ENCODE assay signal across 9 cellular contexts in genomic region chr3:187743195-187744141, GRCh38. TPM values are rescaled to one million over a fixed set of nuclear protein-coding genes. Genes with fewer than 3 reads are reported as not detected.
DNase-seq lines count a peak whose midpoint lies in the region; ATAC-seq, FAIRE-seq and TF ChIP-seq lines count a peak whose summit lies in the region.
"Had no signal": no experiment of that assay in that cellular context is flagged by ENCODE, and none has a peak within 500 bp of the region (broad histone marks: within the 10 kb centered on the region; RNA-seq: fewer than 3 reads in every experiment).

No MANE protein-coding gene starts in this region.

- no peaks in the 10 kb centered on the region for H3K9me3 ChIP-seq in SK-N-SH
- no peaks in the 10 kb centered on the region for H3K9me3 ChIP-seq in T-helper 17 cell (ENCODE audit: control insufficient read depth, low read length, poor library complexity, severe bottlenecking)
- no peaks in the 10 kb centered on the region for H3K9me3 ChIP-seq in breast epithelium
- H3K9me3 ChIP-seq in keratinocyte (ENCODE audit: control insufficient read depth, low read depth, low read length) = no peaks in the 10 kb centered on the region

- H3K9me1 ChIP-seq in keratinocyte (ENCODE audit: control insufficient read depth, extremely low read depth, insufficient read depth, low read length) = no peaks in the 10 kb centered on the region

- H3K27me3 ChIP-seq in SK-N-SH (ENCODE audit: insufficient read depth) (no peaks in the 10 kb centered on the region), breast epithelium (no peaks in the 10 kb centered on the region), keratinocyte (ENCODE audit: control insufficient read depth, extremely low read depth, insufficient read depth, low read length) (no peaks in the 10 kb centered on the region)

- H4K20me1 ChIP-seq in SK-N-SH (ENCODE audit: insufficient read depth) (no peaks in the 10 kb centered on the region; the same call in 1 of the 2 replicates), keratinocyte (ENCODE audit: control insufficient read depth, extremely low read depth, insufficient read depth, low read length) (no peaks in the 10 kb centered on the region)

- peaks cover 55% of the 10 kb centered on the region for H3K4me1 Mint-ChIP-seq in T-helper 17 cell

- TF ChIP-seq RAD21 in SK-N-SH (IDR thresholded peaks at IDR 0.05; ENCODE audit: low read length) = no peak

- no peak for TF ChIP-seq EP300 in SK-N-SH (IDR thresholded peaks at IDR 0.05; ENCODE audit: borderline replicate concordance in 1 of 2, low read depth in 1 of 2, low read length in 1 of 2)

- CTCF ChIA-PET in SK-N-SH (lab: Yijun Ruan, JAX) = interaction anchor here (0.9 to 1.3 kb wide), 3 partner anchors 10 to 1408 kb away, joined by 3 to 4 read pairs (median 3); no protein-coding TSS in a partner anchor

- H3K79me2 ChIP-seq in SK-N-SH (ENCODE audit: insufficient read depth) (peaks cover 60% of the 10 kb centered on the region), keratinocyte (ENCODE audit: control insufficient read depth, insufficient read depth, low read length) (peaks cover 31% of the 10 kb centered on the region)

- H3K9me2 ChIP-seq in SK-N-SH = no peaks in the 10 kb centered on the region

- POLR2A ChIA-PET in SK-N-SH (lab: Yijun Ruan, JAX) = no interaction called here

- H3F3A ChIP-seq in SK-N-SH (replicated peaks; ENCODE audit: insufficient read depth) = peaks cover 28% of the 10 kb centered on the region

- peak overlapping the region; percentile 76; the same call in 1 of the 2 replicates for H2AFZ ChIP-seq in SK-N-SH (ENCODE audit: low read depth)
- H2AFZ ChIP-seq in keratinocyte (ENCODE audit: control insufficient read depth, low read length) = no peak overlapping the region

- TF ChIP-seq CTCF in SK-N-SH (IDR thresholded peaks at IDR 0.05) (no peak), breast epithelium (IDR thresholded peaks at IDR 0.05) (no peak), keratinocyte (optimal IDR thresholded peaks at IDR 0.05 in 1 of 3, IDR thresholded peaks at IDR 0.05 in 1 of 3, conservative IDR thresholded peaks at IDR 0.05 in 1 of 3; ENCODE audit: extremely low read depth in 1 of 3, insufficient read depth in 2 of 3, low read length in 3 of 3) (no peak)

- peak overlapping the region; percentile 99 for H3K27ac Mint-ChIP-seq in T-helper 17 cell

- dilution Hi-C loops in keratinocyte (cut with MboI; ENCODE audit: extremely low pct_ligation_motif_present, low sequenced_read_pairs) = loop anchor here (25.0 kb wide), 1 partner anchor 1194 kb away; no protein-coding TSS in a partner anchor

- peak overlapping the region; percentile 93 for H3K4me2 ChIP-seq in SK-N-SH
- peak overlapping the region; percentile 95 for H3K4me2 ChIP-seq in keratinocyte (ENCODE audit: control insufficient read depth, extremely low read depth, insufficient read depth, low read depth, low read length)

- no peak for ATAC-seq in SK-N-SH treated with all-trans-retinoic acid at 6 μM for 48 hours
- no peak for ATAC-seq in T-helper 17 cell
- ATAC-seq in GM19035 (IDR thresholded peaks at IDR 0.05; ENCODE audit: unreplicated experiment) = no peak

- intact Hi-C loops in breast epithelium (cut with DNase I; ENCODE audit: low total_unique reads) = loop anchor here (5.0 to 10.0 kb wide), 3 partner anchors 309 to 1204 kb away; partner anchors contain the start of gene LPP

- H3K4me1 ChIP-seq in SK-N-SH (ENCODE audit: control insufficient read depth in 1 of 2, insufficient read depth in 2 of 2, low read depth in 1 of 2, low read length in 1 of 2) (peaks cover 19 to 38% of the 10 kb centered on the region in 2 experiments; a peak in 2 of 4 replicates), breast epithelium (peaks cover 0 to 4% of the 10 kb centered on the region in 2 donors), keratinocyte (ENCODE audit: control insufficient read depth, extremely low read depth, insufficient read depth, low read length) (peaks cover 51% of the 10 kb centered on the region)

- peak overlapping the region; percentile 93 for H3K9ac ChIP-seq in SK-N-SH
- H3K9ac ChIP-seq in keratinocyte (ENCODE audit: control insufficient read depth, extremely low read depth, insufficient read depth, low read length) = peak overlapping the region; percentile 85

- H3K4me3 ChIP-seq in SK-N-SH (ENCODE audit: low read depth in 2 of 2, low read length in 1 of 2) = peak overlapping the region; percentile 81 to 94
- H3K4me3 ChIP-seq in breast epithelium = peak overlapping the region; percentile 64 to 93 (median 73)
- H3K4me3 ChIP-seq in keratinocyte (ENCODE audit: control insufficient read depth in 2 of 3, extremely low read depth in 1 of 3, insufficient read depth in 2 of 3, low read depth in 1 of 3, low read length in 3 of 3) = peak overlapping the region; percentile 55 to 100 (median 93)

- DNase-seq in SK-N-SH (no peak), T-helper 17 cell (peak in 1 of 3 donors; percentile 27), breast epithelium (ENCODE audit: low spot score in 2 of 2) (peak; percentile 76 to 77), keratinocyte (ENCODE audit: low read depth, low spot score) (no peak), HuH-7 (ENCODE audit: low spot score) (no peak)
- DNase-seq in stimulated activated CD4-positive, alpha-beta T cell treated with anti-CD3 and anti-CD28 coated beads, Interleukin-12 subunit alpha, Interleukin-12 subunit beta, amount 100 ng/mL, for 48 hours (ENCODE audit: low read depth in 2 of 3, low spot score in 1 of 3) = peak; percentile 44 to 59 (median 59)

- peaks cover 6% of the 10 kb centered on the region for H3K36me3 Mint-ChIP-seq in T-helper 17 cell (ENCODE audit: low read depth)

- H3K36me3 ChIP-seq in SK-N-SH (replicated peaks in 1 of 2; ENCODE audit: control insufficient read depth in 1 of 2, insufficient read depth in 2 of 2, low read length in 1 of 2) (no peaks in the 10 kb centered on the region), breast epithelium (no peaks in the 10 kb centered on the region), keratinocyte (ENCODE audit: control insufficient read depth in 2 of 2, extremely low read depth in 1 of 2, insufficient read depth in 2 of 2, low read length in 2 of 2) (no peaks in the 10 kb centered on the region)

- no peak for TF ChIP-seq POLR2A in breast epithelium (IDR thresholded peaks at IDR 0.05)

- no peaks in the 10 kb centered on the region for H3K27me3 Mint-ChIP-seq in T-helper 17 cell

- H3K27ac ChIP-seq in SK-N-SH (ENCODE audit: low read depth in 2 of 2, low read length in 1 of 2) = peak overlapping the region in 1 of 2 experiments; percentile 97; a peak in 3 of 4 replicates
- H3K27ac ChIP-seq in breast epithelium = peak overlapping the region; percentile 99
- H3K27ac ChIP-seq in keratinocyte (ENCODE audit: control insufficient read depth, insufficient read depth, low read length) = peak overlapping the region; percentile 95

- peak overlapping the region; percentile 100 for H3K4me3 Mint-ChIP-seq in T-helper 17 cell

- no peak for FAIRE-seq in keratinocyte (lab: Jason Lieb, UNC)
- FAIRE-seq: GM18507 had no signal

- WGBS in SK-N-SH (ENCODE audit: low lambda C conversion rate) = 4% methylated on average over 44 of the region's 45 CpGs

TF ChIP-seq in SK-N-SH, 30 proteins besides CTCF, POLR2A, EP300 and RAD21:
- peak; percentile 16; the same call in 1 of the 2 replicates for TF ChIP-seq YY1 (IDR thresholded peaks at IDR 0.05; ENCODE audit: low read depth)
- no peak for TF ChIP-seq POLR2AphosphoS5 (IDR thresholded peaks at IDR 0.05; ENCODE audit: low read depth, low read length)

TF ChIP-seq in SK-N-SH treated with all-trans-retinoic acid at 6 μM for 48 hours, 23 proteins besides CTCF, POLR2A, EP300 and RAD21 (continues in another document):
- TF ChIP-seq PPARA (CRISPR knock-in tag; IDR thresholded peaks at IDR 0.05; ENCODE audit: borderline replicate concordance) (no peak), ZFP3 (CRISPR knock-in tag; IDR thresholded peaks at IDR 0.05) (no peak)

RNA-seq across cellular contexts. Expression of gene BCL6, which starts 1.8 kb away (rescaled TPM):
- polyA plus RNA-seq in SK-N-SH (2012; rRNA removed) = 13.8 and 14.0 TPM in 2 replicates
- polyA plus RNA-seq in SK-N-SH (2012; cell fraction: cytosol; rRNA removed) = 6.0 and 7.6 TPM in 2 replicates
- 71.7 and 72.8 TPM in 2 replicates for polyA plus RNA-seq in SK-N-SH (2012; cell fraction: nucleus; rRNA removed)
- total RNA-seq in T-helper 17 cell = 10 to 100 TPM; 25.8 to 29.7 TPM
- total RNA-seq in breast epithelium = 100 to 1,000 TPM; 281 to 346 (median 283) TPM
- polyA plus RNA-seq in keratinocyte = 4.1 to 7.8 TPM (median 7.7 TPM) in 3 replicates
- 17.9 TPM for polyA plus RNA-seq in keratinocyte (2011; ENCODE audit: low read depth)
- polyA plus RNA-seq in keratinocyte (2011; cell fraction: cytosol; rRNA removed) = 3.7 TPM in 2 replicates
- 17.1 and 23.6 TPM in 2 replicates for polyA plus RNA-seq in keratinocyte (2011; cell fraction: nucleus; rRNA removed)
- 10.9 and 81.2 TPM in 2 replicates for polyA plus RNA-seq in keratinocyte (2012; ENCODE audit: low replicate concordance)
- polyA minus RNA-seq in keratinocyte = 9.3 to 25.2 TPM (median 9.4 TPM) in 3 replicates
- 5.9 TPM for polyA minus RNA-seq in keratinocyte (2011; cell fraction: cytosol; rRNA and poly(A)+ RNA removed)
- polyA minus RNA-seq in keratinocyte (2011; cell fraction: nucleus; rRNA and poly(A)+ RNA removed) = 13.9 and 17.6 TPM in 2 replicates

RNA-seq across cellular contexts. Expression of gene RTP2, which starts 41.1 kb away (rescaled TPM):
- 0.07 TPM in 1 of 2 replicates, not detected in the other for polyA plus RNA-seq in SK-N-SH (2012; rRNA removed)
- polyA plus RNA-seq in SK-N-SH (2012; cell fraction: cytosol; rRNA removed) = not detected in 2 replicates
- not detected in 2 replicates for polyA plus RNA-seq in SK-N-SH (2012; cell fraction: nucleus; rRNA removed)
- total RNA-seq in T-helper 17 cell = not detected
- total RNA-seq in breast epithelium = not detected
- polyA plus RNA-seq in keratinocyte = not detected in 3 replicates
- not detected for polyA plus RNA-seq in keratinocyte (2011; ENCODE audit: low read depth)
- polyA plus RNA-seq in keratinocyte (2011; cell fraction: cytosol; rRNA removed) = not detected in 2 replicates
- not detected in 2 replicates for polyA plus RNA-seq in keratinocyte (2011; cell fraction: nucleus; rRNA removed)
- not detected in 2 replicates for polyA plus RNA-seq in keratinocyte (2012; ENCODE audit: low replicate concordance)
- not detected in 3 replicates for polyA minus RNA-seq in keratinocyte
- not detected for polyA minus RNA-seq in keratinocyte (2011; cell fraction: cytosol; rRNA and poly(A)+ RNA removed)
- not detected in 2 replicates for polyA minus RNA-seq in keratinocyte (2011; cell fraction: nucleus; rRNA and poly(A)+ RNA removed)

Comparison
In these comparisons a context has a peak if more than half of its experiments do, and no peak if none do; other contexts are left out.
1. DNase-seq: peak in breast epithelium (2 of 2) and stimulated activated CD4-positive, alpha-beta T cell treated with anti-CD3 and anti-CD28 coated beads, Interleukin-12 subunit alpha, Interleukin-12 subunit beta, amount 100 ng/mL, for 48 hours (3 of 3); none in SK-N-SH (single experiment), keratinocyte (single experiment) and HuH-7 (single experiment).
2. RNA of gene BCL6, which starts 1.8 kb away (total RNA-seq): 281 to 346 TPM in breast epithelium; 25.8 to 29.7 TPM in T-helper 17 cell; every median in the first group is over 4 times any median in the second.
3. Peak in every context shown above with its lines, with median percentiles within 50 percentile points of each other: H3K4me3 ChIP-seq.